25 cellular contexts compared by ENCODE assay signal in the genomic region with DNA sequence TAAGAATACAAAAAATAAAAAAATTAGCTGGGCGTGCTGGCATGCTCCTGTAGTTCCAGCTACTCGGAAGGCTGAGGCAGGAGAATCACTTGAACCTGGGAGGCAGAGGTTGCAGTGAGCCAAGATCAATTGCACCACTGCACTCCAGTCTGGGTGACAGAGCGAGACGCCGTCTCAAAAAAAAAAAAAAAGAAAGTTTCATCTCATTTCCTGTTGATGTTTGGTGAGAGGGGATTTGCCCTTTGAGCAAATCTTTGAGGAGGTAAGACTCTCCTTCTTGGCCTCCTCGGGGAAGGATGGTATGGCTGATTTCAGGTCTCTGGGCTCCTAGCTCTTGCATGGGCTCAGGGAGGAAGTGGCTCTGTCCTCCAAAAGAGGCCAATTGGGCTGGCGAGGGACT. TPM values are rescaled to one million over a fixed set of nuclear protein-coding genes. Genes with fewer than 3 reads are reported as not detected.
DNase-seq lines count a peak whose midpoint lies in the region; ATAC-seq and TF ChIP-seq lines count a peak whose summit lies in the region.
"Had no signal": no experiment of that assay in that cellular context is flagged by ENCODE, and none has a peak within 500 bp of the region (broad histone marks: within the 10 kb centered on the region; RNA-seq: fewer than 3 reads in every experiment).

No MANE protein-coding gene starts in this region.

- H3K36me3 Mint-ChIP-seq in activated naive CD4-positive, alpha-beta T cell treated with anti-CD3 and anti-CD28 coated beads, Interleukin-2, amount 10 ng/mL, durations not matched to agents 7 days and 5 days: no peaks in the 10 kb centered on the region
- H3K36me3 Mint-ChIP-seq in activated naive CD8-positive, alpha-beta T cell treated with anti-CD3 and anti-CD28 coated beads, Interleukin-2, amount 50 U/mL, for 24 hours (ENCODE audit: low read depth): no peaks in the 10 kb centered on the region

- H3K4me1 ChIP-seq in OCI-LY7 (ENCODE audit: insufficient read depth, low read length, poor library complexity, severe bottlenecking) (no peaks in the 10 kb centered on the region), thymus (ENCODE audit: control insufficient read depth, insufficient read depth, low read length) (peaks cover 2% of the 10 kb centered on the region)
- H3K4me1 ChIP-seq: esophagus muscularis mucosa, left ventricle myocardium inferior, suprapubic skin, uterus had no signal

- peak overlapping the region; percentile 35 for H3K4me3 Mint-ChIP-seq in activated naive CD4-positive, alpha-beta T cell treated with anti-CD3 and anti-CD28 coated beads, Interleukin-2, amount 10 ng/mL, durations not matched to agents 7 days and 5 days
- no peak overlapping the region for H3K4me3 Mint-ChIP-seq in activated naive CD8-positive, alpha-beta T cell treated with anti-CD3 and anti-CD28 coated beads, Interleukin-2, amount 50 U/mL, for 24 hours

- no peaks in the 10 kb centered on the region for H3K27me3 Mint-ChIP-seq in activated naive CD4-positive, alpha-beta T cell treated with anti-CD3 and anti-CD28 coated beads, Interleukin-2, amount 10 ng/mL, durations not matched to agents 7 days and 5 days
- H3K27me3 Mint-ChIP-seq in activated naive CD8-positive, alpha-beta T cell treated with anti-CD3 and anti-CD28 coated beads, Interleukin-2, amount 50 U/mL, for 24 hours: no peaks in the 10 kb centered on the region

- H3K9me3 ChIP-seq in OCI-LY7 (ENCODE audit: low read length) (no peaks in the 10 kb centered on the region), thymus (ENCODE audit: control insufficient read depth) (no peaks in the 10 kb centered on the region)
- H3K9me3 ChIP-seq: esophagus muscularis mucosa, left ventricle myocardium inferior, suprapubic skin, uterus had no signal

- no TSS peak for BruUV-seq in OCI-LY7 (replicated peaks; lab: Mats Ljungman, UMichigan)

- intact Hi-C loops in OCI-LY7 (cut with micrococcal nuclease; ENCODE audit: unreplicated experiment): no loop called here

- H3K4me1 Mint-ChIP-seq in activated naive CD4-positive, alpha-beta T cell treated with anti-CD3 and anti-CD28 coated beads, Interleukin-2, amount 10 ng/mL, durations not matched to agents 7 days and 5 days: peaks cover 17% of the 10 kb centered on the region
- peaks cover 6% of the 10 kb centered on the region for H3K4me1 Mint-ChIP-seq in activated naive CD8-positive, alpha-beta T cell treated with anti-CD3 and anti-CD28 coated beads, Interleukin-2, amount 50 U/mL, for 24 hours

- no peak for TF ChIP-seq CTCF in OCI-LY7 (conservative IDR thresholded peaks at IDR 0.05; ENCODE audit: low read length)

- no peaks in the 10 kb centered on the region for H3K9me2 ChIP-seq in OCI-LY7 (ENCODE audit: insufficient read depth, low read length)

- 41% methylated on average over 7 of the region's 7 CpGs for WGBS in thymus

- peak overlapping the region; percentile 95 for H3K27ac Mint-ChIP-seq in activated naive CD4-positive, alpha-beta T cell treated with anti-CD3 and anti-CD28 coated beads, Interleukin-2, amount 10 ng/mL, durations not matched to agents 7 days and 5 days
- peak overlapping the region; percentile 65 for H3K27ac Mint-ChIP-seq in activated naive CD8-positive, alpha-beta T cell treated with anti-CD3 and anti-CD28 coated beads, Interleukin-2, amount 50 U/mL, for 24 hours

- CTCF ChIA-PET in activated naive CD4-positive, alpha-beta T cell treated with anti-CD3 and anti-CD28 coated beads, Interleukin-2, amount 10 ng/mL, durations not matched to agents 7 days and 5 days (lab: Charles Lee): interaction anchor here (0.6 to 2.9 kb wide), 3 partner anchors 18 to 49 kb away, joined by 3 to 10 read pairs (median 3); no protein-coding TSS in a partner anchor
- CTCF ChIA-PET in OCI-LY7 (lab: Charles Lee; ENCODE audit: unreplicated experiment): interaction anchor here (0.6 kb wide), 1 partner anchor 38 kb away, joined by 4 read pairs; no protein-coding TSS in a partner anchor

- H3K4me3 ChIP-seq in OCI-LY7 (ENCODE audit: low read depth, low read length, poor library complexity, severe bottlenecking): no peak overlapping the region
- no peak overlapping the region for H3K4me3 ChIP-seq in thymus (ENCODE audit: low read length)
- H3K4me3 ChIP-seq: esophagus muscularis mucosa, left ventricle myocardium inferior, suprapubic skin, uterus had no signal

- H3K36me3 ChIP-seq in OCI-LY7 (ENCODE audit: insufficient read depth, low read length) (no peaks in the 10 kb centered on the region), thymus (ENCODE audit: control insufficient read depth, insufficient read depth) (no peaks in the 10 kb centered on the region)
- H3K36me3 ChIP-seq: esophagus muscularis mucosa, left ventricle myocardium inferior, suprapubic skin, uterus had no signal

- no peaks in the 10 kb centered on the region for H3K9me3 Mint-ChIP-seq in activated naive CD4-positive, alpha-beta T cell treated with anti-CD3 and anti-CD28 coated beads, Interleukin-2, amount 10 ng/mL, durations not matched to agents 7 days and 5 days
- no peaks in the 10 kb centered on the region for H3K9me3 Mint-ChIP-seq in activated naive CD8-positive, alpha-beta T cell treated with anti-CD3 and anti-CD28 coated beads, Interleukin-2, amount 50 U/mL, for 24 hours

- POLR2A ChIA-PET in OCI-LY7 (lab: Charles Lee): no interaction called here

- peak overlapping the region; percentile 50; the same call in 1 of the 2 replicates for H2AFZ ChIP-seq in OCI-LY7 (ENCODE audit: low read length)

- no peak overlapping the region for H3K4me2 ChIP-seq in OCI-LY7 (ENCODE audit: low read length)

- H4K20me1 ChIP-seq in OCI-LY7 (ENCODE audit: insufficient read depth, low read length): no peaks in the 10 kb centered on the region

- ATAC-seq in activated naive CD8-positive, alpha-beta T cell treated with anti-CD3 and anti-CD28 coated beads, Interleukin-2, amount 50 U/mL, for 24 hours: no peak
- no peak for ATAC-seq in GM18519 (IDR thresholded peaks at IDR 0.05; ENCODE audit: low FRiP score, unreplicated experiment)
- ATAC-seq: sciatic nerve had no signal

- H3K27ac ChIP-seq in OCI-LY7 (ENCODE audit: low read depth, low read length, poor library complexity, severe bottlenecking): no peak overlapping the region
- peak overlapping the region; percentile 92 for H3K27ac ChIP-seq in thymus (ENCODE audit: low read depth)
- H3K27ac ChIP-seq: esophagus muscularis mucosa, left ventricle myocardium inferior, suprapubic skin, uterus had no signal

- no peaks in the 10 kb centered on the region for H3K27me3 ChIP-seq in thymus (ENCODE audit: control insufficient read depth, insufficient read depth)
- H3K27me3 ChIP-seq: suprapubic skin, uterus had no signal

- H3K79me2 ChIP-seq in OCI-LY7 (ENCODE audit: insufficient read depth, low read depth, low read length): no peaks in the 10 kb centered on the region

- DNase-seq in activated naive CD4-positive, alpha-beta T cell treated with anti-CD3 and anti-CD28 coated beads, Interleukin-2, amount 10 ng/mL, durations not matched to agents 7 days and 5 days: peak; percentile 29
- DNase-seq in activated naive CD4-positive, alpha-beta T cell (lab: John Stamatoyannopoulos, UW): no peak
- DNase-seq in OCI-LY7 (ENCODE audit: low spot score) (no peak), HT-29 (ENCODE audit: low spot score) (no peak), SKM-1 treated with dmso at 0.1 percent for 144 hours (lab: John Stamatoyannopoulos, UW; ENCODE audit: unreplicated experiment) (no peak)
- DNase-seq in activated naive CD8-positive, alpha-beta T cell treated with anti-CD3 and anti-CD28 coated beads, Interleukin-2, amount 50 U/mL, for 24 hours: no peak
- DNase-seq: activated CD4-positive, alpha-beta T cell treated with anti-CD3 and anti-CD28 coated beads, Interleukin-2, amount 50 U/mL, for 1 hour; activated T-cell treated with anti-CD3 and anti-CD28 coated beads, Interleukin-2, amount 50 U/mL, for 1 hour; DMS79; hippocampal formation; left ventricle myocardium inferior; midbrain; NCI-H1048; NCI-H2029; NCI-H226; NCI-H82; stimulated activated CD4-positive, alpha-beta T cell treated with anti-CD3 and anti-CD28 coated beads, Interleukin-15, amount 100 ng/mL, for 24 hours; stimulated activated CD8-positive, alpha-beta memory T cell treated with anti-CD3 and anti-CD28 coated beads, Interleukin-4, amount 100 ng/mL, for 48 hours; uterus had no signal

RNA-seq across cellular contexts. Expression of gene GRID2IP, which starts 3.6 kb away (rescaled TPM):
- 0.16 and 0.23 TPM in 2 replicates for total RNA-seq in OCI-LY7 (2014; rRNA removed; shearing (Covaris generic))
- 0.32 and 0.41 TPM in 2 replicates for total RNA-seq in OCI-LY7 (2022)
- polyA plus RNA-seq in thymus: 0.46 TPM
- not detected in 2 replicates for total RNA-seq in HT-29 (2014; rRNA removed; shearing (Covaris generic))
- total RNA-seq: esophagus muscularis mucosa, left ventricle myocardium inferior, posterior vena cava had no signal

RNA-seq across cellular contexts. Expression of gene ZDHHC4, which starts 22.4 kb away (rescaled TPM):
- total RNA-seq in OCI-LY7 (2014; rRNA removed; shearing (Covaris generic)): 60.7 and 76.4 TPM in 2 replicates
- total RNA-seq in OCI-LY7 (2022): 92.7 and 110 TPM in 2 replicates
- polyA plus RNA-seq in thymus: 38.2 TPM
- 40.8 and 42.1 TPM in 2 replicates for total RNA-seq in HT-29 (2014; rRNA removed; shearing (Covaris generic))

RNA-seq across cellular contexts. Expression of gene INTS15, which starts 35.0 kb away (rescaled TPM):
- 27.2 and 33.0 TPM in 2 replicates for total RNA-seq in OCI-LY7 (2014; rRNA removed; shearing (Covaris generic))
- total RNA-seq in OCI-LY7 (2022): 38.8 and 40.9 TPM in 2 replicates
- polyA plus RNA-seq in thymus: 28.7 TPM
- total RNA-seq in HT-29 (2014; rRNA removed; shearing (Covaris generic)): 27.6 and 29.5 TPM in 2 replicates
